ENCODE assay signal across 18 cellular contexts in genomic region chr2:59378104-59378503, GRCh38.
DNase-seq lines count a peak whose midpoint lies in the region; FAIRE-seq and TF ChIP-seq lines count a peak whose summit lies in the region.
"Had no signal": no experiment of that assay in that cellular context is flagged by ENCODE, and none has a peak within 500 bp of the region (broad histone marks: within the 10 kb centered on the region; RNA-seq: fewer than 3 reads in every experiment).

No MANE protein-coding gene starts in this region.

- no peaks in the 10 kb centered on the region for H3K36me3 ChIP-seq in kidney (ENCODE audit: control insufficient read depth in 1 of 2, insufficient read depth in 2 of 2, low read length in 2 of 2)
- no peaks in the 10 kb centered on the region for H3K36me3 ChIP-seq in sigmoid colon
- H3K36me3 ChIP-seq: HAP-1 had no signal

- H3K9me3 Mint-ChIP-seq in chondrocyte (ENCODE audit: low read depth), result peaks cover 29% of the 10 kb centered on the region

- TF ChIP-seq POLR2A in sigmoid colon (IDR thresholded peaks at IDR 0.05), result no peak

- H3K27ac Mint-ChIP-seq in chondrocyte (ENCODE audit: unreplicated experiment), result no peak overlapping the region
- H3K27ac Mint-ChIP-seq: CD4-positive, alpha-beta memory T cell; HFFc6 had no signal

- H3K9me3 ChIP-seq in kidney (ENCODE audit: control insufficient read depth in 1 of 2, low read length in 2 of 2), result peaks cover 0 to 2% of the 10 kb centered on the region in 2 donors
- H3K9me3 ChIP-seq in sigmoid colon, result no peaks in the 10 kb centered on the region
- H3K9me3 ChIP-seq: HAP-1 had no signal

- TF ChIP-seq EP300 in sigmoid colon (IDR thresholded peaks at IDR 0.05), result no peak

- FAIRE-seq in kidney (lab: Jason Lieb, UNC), result no peak
- FAIRE-seq: GM12891, H54 had no signal

- H3K27ac ChIP-seq in kidney (ENCODE audit: low read depth in 2 of 2, low read length in 2 of 2) (no peak overlapping the region), sigmoid colon (no peak overlapping the region)

- TF ChIP-seq CTCF in chondrocyte (IDR thresholded peaks at IDR 0.05), result no peak
- no peak for TF ChIP-seq CTCF in kidney (IDR thresholded peaks at IDR 0.05; ENCODE audit: borderline replicate concordance, extremely low read depth, insufficient read depth)
- no peak for TF ChIP-seq CTCF in sigmoid colon (IDR thresholded peaks at IDR 0.05)
- no peak for TF ChIP-seq CTCF in GM13977 (IDR thresholded peaks at IDR 0.05; ENCODE audit: extremely low read depth, insufficient read depth, missing control alignments)

- no peaks in the 10 kb centered on the region for H3K36me3 Mint-ChIP-seq in chondrocyte (ENCODE audit: low read depth)
- H3K36me3 Mint-ChIP-seq: CD4-positive, alpha-beta memory T cell had no signal

- no peaks in the 10 kb centered on the region for H3K4me1 ChIP-seq in kidney (ENCODE audit: control insufficient read depth in 1 of 2, insufficient read depth in 1 of 2, low read depth in 1 of 2, low read length in 2 of 2)
- H3K4me1 ChIP-seq in sigmoid colon, result peaks cover 0 to 9% (median 0%) of the 10 kb centered on the region in 4 donors
- H3K4me1 ChIP-seq: HAP-1 had no signal

- no peak overlapping the region for H3K9ac ChIP-seq in kidney (ENCODE audit: low read length in 2 of 2)

- no peaks in the 10 kb centered on the region for H3K27me3 ChIP-seq in sigmoid colon

- intact Hi-C loops in kidney (cut with DNase I), result no loop called here
- intact Hi-C loops in sigmoid colon (cut with DNase I), result no loop called here

- 89 to 96% methylated on average over 1 of the region's 1 CpG for WGBS in sigmoid colon, 2 donors

- H3K4me3 Mint-ChIP-seq in chondrocyte (ENCODE audit: unreplicated experiment), result no peak overlapping the region
- H3K4me3 Mint-ChIP-seq: CD4-positive, alpha-beta memory T cell; HFFc6 had no signal

- peak; percentile 52 for DNase-seq in chondrocyte (ENCODE audit: low spot score)
- peak; percentile 22 for DNase-seq in kidney
- peak; percentile 42 for DNase-seq in sigmoid colon
- DNase-seq in GM13977 (ENCODE audit: low spot score), result no peak
- no peak for DNase-seq in T-helper 2 cell
- no peak for DNase-seq in NCI-H2196 treated with DMSO at 0.1 percent for 48 hours (lab: John Stamatoyannopoulos, UW; ENCODE audit: unreplicated experiment)
- DNase-seq: C1 segment of cervical spinal cord; Calu3; CD4-positive, alpha-beta memory T cell; COR-L47; DMS53; DMS79 treated with DMSO at 0.1 percent for 48 hours; GF-D8; GOT3; HFFc6 had no signal

- in situ Hi-C loops in GM13977 (cut with MboI; ENCODE audit: low pct_unique_long_range_greater_than_20kb, low sequenced_read_pairs, unreplicated experiment), result no loop called here

- no peaks in the 10 kb centered on the region for H3K4me1 Mint-ChIP-seq in chondrocyte (ENCODE audit: low read depth)
- H3K4me1 Mint-ChIP-seq: CD4-positive, alpha-beta memory T cell had no signal

- H3K4me3 ChIP-seq in kidney (ENCODE audit: low read length in 2 of 2) (no peak overlapping the region), sigmoid colon (no peak overlapping the region)
- H3K4me3 ChIP-seq: HAP-1 had no signal

- no peaks in the 10 kb centered on the region for H3K27me3 Mint-ChIP-seq in chondrocyte (ENCODE audit: low read depth)
- H3K27me3 Mint-ChIP-seq: CD4-positive, alpha-beta memory T cell had no signal

Comparison
In these comparisons a context has a peak if more than half of its experiments do, and no peak if none do; other contexts are left out.
1. DNase-seq: peak in chondrocyte (single experiment), kidney (single experiment) and sigmoid colon (single experiment); none in GM13977 (single experiment), T-helper 2 cell (0 of 5) and NCI-H2196 treated with DMSO at 0.1 percent for 48 hours (single experiment).